In genomic region chr14:64569108-64570045, GRCh38 we compare ENCODE assay signal across 9 cellular contexts. TPM values are rescaled to one million over a fixed set of nuclear protein-coding genes. Genes with fewer than 3 reads are reported as not detected.
DNase-seq lines count a peak whose midpoint lies in the region; ATAC-seq and TF ChIP-seq lines count a peak whose summit lies in the region.
"Had no signal": no experiment of that assay in that cellular context is flagged by ENCODE, and none has a peak within 500 bp of the region (broad histone marks: within the 10 kb centered on the region; RNA-seq: fewer than 3 reads in every experiment).

No MANE protein-coding gene starts in this region.

- in situ Hi-C loops in SK-MEL-5 (cut with HindIII; ENCODE audit: low pct_unique_long_range_greater_than_20kb, low sequenced_read_pairs), result no loop called here

- H3K36me3 ChIP-seq in colonic mucosa, result no peaks in the 10 kb centered on the region

- peaks cover 6% of the 10 kb centered on the region for H3K4me1 Mint-ChIP-seq in CD14-positive monocyte

- TF ChIP-seq CTCF in foreskin keratinocyte (conservative IDR thresholded peaks at IDR 0.05) (no peak), colonic mucosa (IDR thresholded peaks at IDR 0.05) (no peak), GM10248 (IDR thresholded peaks at IDR 0.05; ENCODE audit: control extremely low read depth, extremely low read depth, low read depth, missing control alignments) (no peak), CD14-positive monocyte (IDR thresholded peaks at IDR 0.05) (no peak)

- POLR2A ChIA-PET in GM10248 (lab: Yijun Ruan, JAX), result no interaction called here

- intact Hi-C loops in colonic mucosa (cut with DNase I), result no loop called here
- intact Hi-C loops in CD14-positive monocyte (cut with micrococcal nuclease), result no loop called here

- H3K4me3 ChIP-seq in colonic mucosa, result no peak overlapping the region

- H3K9me3 Mint-ChIP-seq in CD14-positive monocyte, result peaks cover 0 to 3% (median 0%) of the 10 kb centered on the region in 7 donors

- H3K4me1 ChIP-seq in foreskin keratinocyte (peaks cover 13% of the 10 kb centered on the region), colonic mucosa (no peaks in the 10 kb centered on the region)

- peak; percentile 66 for ATAC-seq in foreskin keratinocyte

- H3K27me3 ChIP-seq in foreskin keratinocyte (no peaks in the 10 kb centered on the region), colonic mucosa (no peaks in the 10 kb centered on the region)

- no peak overlapping the region for H3K27ac Mint-ChIP-seq in CD14-positive monocyte

- CTCF ChIA-PET in GM10248 (lab: Yijun Ruan, JAX), result interaction anchor here (0.8 kb wide), 1 partner anchor 67 kb away, joined by 3 read pairs; no protein-coding TSS in a partner anchor

- H3K27me3 Mint-ChIP-seq in CD14-positive monocyte (ENCODE audit: low read depth in 3 of 3), result peaks cover 2 to 6% (median 4%) of the 10 kb centered on the region in 3 donors

- no peaks in the 10 kb centered on the region for H3K36me3 Mint-ChIP-seq in CD14-positive monocyte

- DNase-seq in Ammon's horn (ENCODE audit: low spot score), result peak; percentile 91
- peak; percentile 66 for DNase-seq in SK-MEL-5 (ENCODE audit: low read depth, low spot score)
- peak; percentile 36 to 62 for DNase-seq in foreskin keratinocyte
- DNase-seq in non-pigmented ciliary epithelial cell (ENCODE audit: low read depth), result peak; percentile 23
- no peak for DNase-seq in colonic mucosa
- DNase-seq in GM10248 (ENCODE audit: extremely low spot score), result no peak
- no peak for DNase-seq in Kasumi-1 (lab: John Stamatoyannopoulos, UW)
- no peak for DNase-seq in CD14-positive monocyte (ENCODE audit: low spot score)
- DNase-seq: cortex of kidney had no signal

- no peaks in the 10 kb centered on the region for H3K9me3 ChIP-seq in colonic mucosa

- H3K27ac ChIP-seq in foreskin keratinocyte (no peak overlapping the region), colonic mucosa (no peak overlapping the region)

- no peak overlapping the region for H3K9ac ChIP-seq in colonic mucosa (ENCODE audit: low read depth in 2 of 2, low read length in 2 of 2)

- H3K4me3 Mint-ChIP-seq in CD14-positive monocyte, result no peak overlapping the region

RNA-seq across cellular contexts. Expression of gene PPP1R36, which starts 19.6 kb away (rescaled TPM):
- total RNA-seq in SK-MEL-5 (2014; rRNA removed; shearing (Covaris generic)), result not detected in 2 replicates
- polyA plus RNA-seq in SK-MEL-5 (2015; cell fraction: cytosol; rRNA removed), result 0.64 TPM in 1 of 2 replicates, not detected in the other
- 0.37 TPM in 1 of 2 replicates, not detected in the other for polyA plus RNA-seq in SK-MEL-5 (2015; cell fraction: nucleus; rRNA removed)
- 0.88 and 0.99 TPM in 2 replicates for total RNA-seq in foreskin keratinocyte
- polyA plus RNA-seq in foreskin keratinocyte, result 0.39 and 0.41 TPM in 2 replicates
- total RNA-seq in colonic mucosa, result 1 to 10 TPM; 2.2 to 5.0 TPM
- under 1 TPM in 1 of 2 donors, not detected in 1; 0.38 TPM for polyA plus RNA-seq in CD14-positive monocyte

RNA-seq across cellular contexts. Expression of gene HSPA2, which starts 28.8 kb away (rescaled TPM):
- total RNA-seq in SK-MEL-5 (2014; rRNA removed; shearing (Covaris generic)), result 20.8 and 21.1 TPM in 2 replicates
- polyA plus RNA-seq in SK-MEL-5 (2015; cell fraction: cytosol; rRNA removed), result 29.7 and 35.4 TPM in 2 replicates
- polyA plus RNA-seq in SK-MEL-5 (2015; cell fraction: nucleus; rRNA removed), result 7.3 and 7.7 TPM in 2 replicates
- total RNA-seq in foreskin keratinocyte (23.1 and 33.2 TPM in 2 replicates), colonic mucosa (10 to 100 TPM; 21.6 to 66.1 TPM)
- polyA plus RNA-seq in foreskin keratinocyte (13.6 and 22.1 TPM in 2 replicates), CD14-positive monocyte (under 1 TPM in 1 of 2 donors, not detected in 1; 0.17 TPM)

Comparison
In these comparisons a context has a peak if more than half of its experiments do, and no peak if none do; other contexts are left out.
1. DNase-seq: peak in Ammon's horn (single experiment), SK-MEL-5 (single experiment), foreskin keratinocyte (2 of 2) and non-pigmented ciliary epithelial cell (single experiment); none in colonic mucosa (single experiment), GM10248 (single experiment), Kasumi-1 (0 of 2) and CD14-positive monocyte (single experiment).